Comparison of ENCODE assay signal across 18 cellular contexts in the genomic region with DNA sequence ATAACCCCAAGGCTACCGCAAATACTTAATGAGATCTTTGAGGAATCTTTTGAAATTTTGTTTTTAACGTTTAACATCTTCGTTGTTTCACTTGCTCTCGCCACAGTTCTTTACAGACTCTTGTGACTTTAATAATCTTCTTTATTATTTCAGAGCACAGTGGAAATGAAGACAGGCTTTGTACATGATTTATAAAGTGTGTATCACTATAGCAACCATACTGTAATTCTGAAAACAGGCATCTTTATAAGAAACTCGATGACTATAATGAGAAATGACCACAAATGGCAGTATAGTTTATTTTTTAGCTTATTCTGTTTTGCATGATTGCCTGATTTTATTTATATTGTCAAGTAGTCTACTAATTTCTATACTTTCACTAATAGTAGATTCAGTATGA.
DNase-seq lines count a peak whose midpoint lies in the region; ATAC-seq and TF ChIP-seq lines count a peak whose summit lies in the region.
"Had no signal": no experiment of that assay in that cellular context is flagged by ENCODE, and none has a peak within 500 bp of the region (broad histone marks: within the 10 kb centered on the region; RNA-seq: fewer than 3 reads in every experiment).

No MANE protein-coding gene starts in this region.

- no peak for TF ChIP-seq CTCF in type B pancreatic cell (conservative IDR thresholded peaks at IDR 0.05)

- no peaks in the 10 kb centered on the region for H3K36me3 Mint-ChIP-seq in type B pancreatic cell
- H3K36me3 Mint-ChIP-seq: CD14-positive monocyte; CD8-positive, alpha-beta memory T cell had no signal

- ATAC-seq in HG02938 (IDR thresholded peaks at IDR 0.05; ENCODE audit: unreplicated experiment): peak; percentile 60

- DNase-seq in COLO829 (ENCODE audit: low spot score): peak; percentile 26
- DNase-seq in fibroblast of peridontal ligament (ENCODE audit: extremely low read depth): peak; percentile 9
- DNase-seq in type B pancreatic cell (ENCODE audit: extremely low spot score, unreplicated experiment): no peak
- DNase-seq in NCI-H2196 (lab: John Stamatoyannopoulos, UW; ENCODE audit: unreplicated experiment): no peak
- DNase-seq in middle frontal gyrus (ENCODE audit: extremely low spot score, low spot score): no peak
- DNase-seq: AML-193; BE2C; Calu3; CD4-positive, alpha-beta T cell; CD8-positive, alpha-beta memory T cell; COR-L47; DMS53; DMS79 treated with DMSO at 0.1 percent for 48 hours; GF-D8; H7; HCEC 1CT had no signal

- peaks cover 10% of the 10 kb centered on the region for H3K4me1 Mint-ChIP-seq in type B pancreatic cell (ENCODE audit: unreplicated experiment)
- H3K4me1 Mint-ChIP-seq: CD14-positive monocyte; CD8-positive, alpha-beta memory T cell had no signal

- no peaks in the 10 kb centered on the region for H3K9me3 Mint-ChIP-seq in type B pancreatic cell

- no peak overlapping the region for H3K4me3 Mint-ChIP-seq in type B pancreatic cell
- H3K4me3 Mint-ChIP-seq: CD14-positive monocyte; CD4-positive, alpha-beta T cell; CD8-positive, alpha-beta memory T cell had no signal

- H3K27me3 Mint-ChIP-seq in type B pancreatic cell: no peaks in the 10 kb centered on the region
- H3K27me3 Mint-ChIP-seq: CD4-positive, alpha-beta T cell; CD8-positive, alpha-beta memory T cell had no signal

- H3K27ac Mint-ChIP-seq in type B pancreatic cell: no peak overlapping the region
- H3K27ac Mint-ChIP-seq: CD14-positive monocyte; CD4-positive, alpha-beta T cell; CD8-positive, alpha-beta memory T cell had no signal

Comparison
In these comparisons a context has a peak if more than half of its experiments do, and no peak if none do; other contexts are left out.
1. DNase-seq: peak in COLO829 (single experiment) and fibroblast of peridontal ligament (single experiment); none in type B pancreatic cell (single experiment), NCI-H2196 (single experiment) and middle frontal gyrus (single experiment).